Comparison of ENCODE assay signal across 11 cellular contexts in genomic region chr16:11666108-11667055, GRCh38. TPM values are rescaled to one million over a fixed set of nuclear protein-coding genes. Genes with fewer than 3 reads are reported as not detected.
DNase-seq lines count a peak whose midpoint lies in the region; ATAC-seq and TF ChIP-seq lines count a peak whose summit lies in the region.
"Had no signal": no experiment of that assay in that cellular context is flagged by ENCODE, and none has a peak within 500 bp of the region (broad histone marks: within the 10 kb centered on the region; RNA-seq: fewer than 3 reads in every experiment).

No MANE protein-coding gene starts in this region.

- CTCF ChIA-PET in activated CD8-positive, alpha-beta T cell treated with anti-CD3 and anti-CD28 coated beads for 36 hours (lab: Charles Lee) = interaction anchor here (1.2 to 2.4 kb wide), 6 partner anchors 9 to 260 kb away, joined by 3 to 11 read pairs (median 4); no protein-coding TSS in a partner anchor
- CTCF ChIA-PET in naive thymus-derived CD4-positive, alpha-beta T cell (lab: Charles Lee) = interaction anchor here (1.3 to 1.8 kb wide), 2 partner anchors 24 to 107 kb away, joined by 6 to 11 read pairs; no protein-coding TSS in a partner anchor

- H4K20me1 ChIP-seq in BLaER1 treated with 17β-estradiol and CSF1 and Interleukin-3, amounts not matched to agents 10 nM and 100 nM = peaks cover 18 to 28% (median 27%) of the 10 kb centered on the region in 11 experiments

- H3K27me3 Mint-ChIP-seq in activated CD8-positive, alpha-beta T cell treated with anti-CD3 and anti-CD28 coated beads for 36 hours = no peaks in the 10 kb centered on the region
- H3K27me3 Mint-ChIP-seq in naive thymus-derived CD4-positive, alpha-beta T cell = no peaks in the 10 kb centered on the region

- H3K4me1 Mint-ChIP-seq in activated CD8-positive, alpha-beta T cell treated with anti-CD3 and anti-CD28 coated beads for 36 hours (ENCODE audit: low read depth) = peaks cover 58% of the 10 kb centered on the region
- peaks cover 45 to 81% (median 60%) of the 10 kb centered on the region in 7 donors for H3K4me1 Mint-ChIP-seq in naive thymus-derived CD4-positive, alpha-beta T cell

- H3K4me2 ChIP-seq in BLaER1 treated with 17β-estradiol and CSF1 and Interleukin-3, amounts not matched to agents 10 nM and 100 nM = peak overlapping the region; percentile 74 to 98 (median 89)

- peak overlapping the region in 8 of 11 experiments; percentile 76 to 91 (median 84); a peak in 15 of 22 replicates for H3K27ac ChIP-seq in BLaER1 treated with 17β-estradiol and CSF1 and Interleukin-3, amounts not matched to agents 10 nM and 100 nM
- H3K27ac ChIP-seq in naive thymus-derived CD4-positive, alpha-beta T cell (ENCODE audit: low read depth, low read length) = peak overlapping the region; percentile 85

- H3K27me3 ChIP-seq in BLaER1 treated with 17β-estradiol and CSF1 and Interleukin-3, amounts not matched to agents 10 nM and 100 nM = no peaks in the 10 kb centered on the region
- H3K27me3 ChIP-seq in naive thymus-derived CD4-positive, alpha-beta T cell (ENCODE audit: control insufficient read depth in 2 of 2, insufficient read depth in 2 of 2, low read length in 2 of 2) = no peaks in the 10 kb centered on the region

- H3K27ac Mint-ChIP-seq in activated CD8-positive, alpha-beta T cell treated with anti-CD3 and anti-CD28 coated beads for 36 hours = peak overlapping the region; percentile 10
- H3K27ac Mint-ChIP-seq in naive thymus-derived CD4-positive, alpha-beta T cell = peak overlapping the region; percentile 73 to 97 (median 92)

- H3K9ac ChIP-seq in BLaER1 treated with 17β-estradiol and CSF1 and Interleukin-3, amounts not matched to agents 10 nM and 100 nM = peak overlapping the region in 8 of 11 experiments; percentile 8 to 94 (median 74); a peak in 11 of 22 replicates

- peaks cover 68 to 89% (median 87%) of the 10 kb centered on the region in 10 experiments for H3K4me1 ChIP-seq in BLaER1 treated with 17β-estradiol and CSF1 and Interleukin-3, amounts not matched to agents 10 nM and 100 nM
- H3K4me1 ChIP-seq in naive thymus-derived CD4-positive, alpha-beta T cell (ENCODE audit: control insufficient read depth in 2 of 2, insufficient read depth in 2 of 2, low read length in 2 of 2) = peaks cover 29 to 66% of the 10 kb centered on the region in 2 donors

- H3K9me3 ChIP-seq in BLaER1 treated with 17β-estradiol and CSF1 and Interleukin-3, amounts not matched to agents 10 nM and 100 nM (replicated peaks in 1 of 11) = no peaks in the 10 kb centered on the region
- no peaks in the 10 kb centered on the region for H3K9me3 ChIP-seq in naive thymus-derived CD4-positive, alpha-beta T cell (ENCODE audit: control insufficient read depth in 2 of 3, low read length in 3 of 3)

- no peak for TF ChIP-seq CTCF in activated CD8-positive, alpha-beta T cell treated with anti-CD3 and anti-CD28 coated beads for 36 hours (IDR thresholded peaks at IDR 0.05)

- H3K9me3 Mint-ChIP-seq in activated CD8-positive, alpha-beta T cell treated with anti-CD3 and anti-CD28 coated beads for 36 hours = no peaks in the 10 kb centered on the region
- H3K9me3 Mint-ChIP-seq in naive thymus-derived CD4-positive, alpha-beta T cell = no peaks in the 10 kb centered on the region

- POLR2A ChIA-PET in activated CD8-positive, alpha-beta T cell treated with anti-CD3 and anti-CD28 coated beads for 36 hours (lab: Charles Lee) = interaction anchor here (0.6 to 1.2 kb wide), 5 partner anchors 24 to 108 kb away, joined by 3 to 5 read pairs (median 3); partner anchors contain the start of gene LITAF
- POLR2A ChIA-PET in naive thymus-derived CD4-positive, alpha-beta T cell (lab: Charles Lee) = interaction anchor here (0.6 to 2.7 kb wide), 12 partner anchors 11 to 106 kb away, joined by 3 to 11 read pairs (median 4); partner anchors contain the start of gene LITAF

- DNase-seq in D341Med (ENCODE audit: low spot score) (peak; percentile 65), NCI-H187 treated with DMSO at 0.1 percent for 48 hours (lab: John Stamatoyannopoulos, UW) (no peak), T-helper 9 cell (no peak)
- no peak for DNase-seq in activated CD8-positive, alpha-beta T cell treated with anti-CD3 and anti-CD28 coated beads for 36 hours
- no peak for DNase-seq in naive thymus-derived CD4-positive, alpha-beta T cell
- DNase-seq: activated gamma-delta T cell treated with Interleukin-2 at 50 U/mL for 16 hours; stimulated activated CD4-positive, alpha-beta T cell treated with anti-CD3 and anti-CD28 coated beads, Interleukin-15, amount 100 ng/mL, for 24 hours had no signal

- no peaks in the 10 kb centered on the region for H3K36me3 ChIP-seq in BLaER1 treated with 17β-estradiol and CSF1 and Interleukin-3, amounts not matched to agents 10 nM and 100 nM
- H3K36me3 ChIP-seq in naive thymus-derived CD4-positive, alpha-beta T cell (ENCODE audit: control insufficient read depth in 2 of 3, insufficient read depth in 3 of 3, low read length in 3 of 3) = peaks cover 0 to 4% (median 0%) of the 10 kb centered on the region in 3 experiments

- no peaks in the 10 kb centered on the region for H3K36me3 Mint-ChIP-seq in activated CD8-positive, alpha-beta T cell treated with anti-CD3 and anti-CD28 coated beads for 36 hours (ENCODE audit: low read depth)
- no peaks in the 10 kb centered on the region for H3K36me3 Mint-ChIP-seq in naive thymus-derived CD4-positive, alpha-beta T cell

- peak overlapping the region; percentile 44 for H3K4me3 Mint-ChIP-seq in activated CD8-positive, alpha-beta T cell treated with anti-CD3 and anti-CD28 coated beads for 36 hours
- peak overlapping the region; percentile 67 to 88 (median 78) for H3K4me3 Mint-ChIP-seq in naive thymus-derived CD4-positive, alpha-beta T cell

- no peak overlapping the region; a peak in 1 of 20 replicates for H3K4me3 ChIP-seq in BLaER1 treated with 17β-estradiol and CSF1 and Interleukin-3, amounts not matched to agents 10 nM and 100 nM
- no peak overlapping the region for H3K4me3 ChIP-seq in naive thymus-derived CD4-positive, alpha-beta T cell (ENCODE audit: low read length)
- H3K4me3 ChIP-seq: GM12878, K562 had no signal

- intact Hi-C loops in activated CD8-positive, alpha-beta T cell treated with anti-CD3 and anti-CD28 coated beads for 36 hours (cut with micrococcal nuclease) = no loop called here
- intact Hi-C loops in naive thymus-derived CD4-positive, alpha-beta T cell (cut with micrococcal nuclease) = loop anchor here (5.0 kb wide), 3 partner anchors 131 to 409 kb away; partner anchors contain the start of genes GSPT1 (in 1 of the 2), SOCS1 (in 1 of the 2) and ZC3H7A (in 1 of the 2)

- no peak for ATAC-seq in activated CD8-positive, alpha-beta T cell treated with anti-CD3 and anti-CD28 coated beads for 36 hours
- no peak for ATAC-seq in naive thymus-derived CD4-positive, alpha-beta T cell
- no peak for ATAC-seq in GM18519 (IDR thresholded peaks at IDR 0.05; ENCODE audit: low FRiP score, unreplicated experiment)
- ATAC-seq: GM12878, K562 had no signal

RNA-seq across cellular contexts. Expression of gene SNN, which starts 1.9 kb away (rescaled TPM):
- 1 to 10 TPM; 8.2 to 9.5 TPM for total RNA-seq in activated CD8-positive, alpha-beta T cell treated with anti-CD3 and anti-CD28 coated beads for 36 hours
- total RNA-seq in naive thymus-derived CD4-positive, alpha-beta T cell = 10 to 100 TPM; 17.0 to 86.8 (median 34.4) TPM
- polyA plus RNA-seq in naive thymus-derived CD4-positive, alpha-beta T cell = 10 to 100 TPM; 21.3 to 34.3 TPM
